ENCODE assay signal across 18 cellular contexts in genomic region chr13:101059803-101060202, GRCh38.
"Had no signal": no experiment of that assay in that cellular context is flagged by ENCODE, and none has a peak within 500 bp of the region (broad histone marks: within the 10 kb centered on the region; RNA-seq: fewer than 3 reads in every experiment).

No MANE protein-coding gene starts in this region.

- DNase-seq: activated CD4-positive, alpha-beta T cell treated with anti-CD3 and anti-CD28 coated beads, Interleukin-2, amount 10 ng/mL, durations not matched to agents 24 days and 14 days; activated CD4-positive, alpha-beta T cell treated with anti-CD3 and anti-CD28 coated beads, Interleukin-2, amount 50 U/mL, for 4 hours; activated CD8-positive, alpha-beta T cell treated with anti-CD3 and anti-CD28 coated beads, Interleukin-2, amount 10 ng/mL, durations not matched to agents 7 days and 5 days; activated gamma-delta T cell; activated naive CD4-positive, alpha-beta T cell treated with Interleukin-2 at 50 U/mL for 16 hours; activated naive CD8-positive, alpha-beta T cell treated with anti-CD3 and anti-CD28 coated beads, Interleukin-2, amount 10 ng/mL, durations not matched to agents 7 days and 5 days; activated T-cell treated with anti-CD3 and anti-CD28 coated beads, Interleukin-2, amount 50 U/mL, for 24 hours; amygdala; IMR-90; NCI-H1105; NCI-H1417 treated with DMSO at 0.1 percent for 48 hours; NCI-H187 treated with DMSO at 0.1 percent for 48 hours; NCI-H2081 treated with DMSO at 0.1 percent for 48 hours; NCI-H446; NCI-H510A treated with DMSO at 0.1 percent for 48 hours; NCI-H82; SHP77; SK-N-SH had no signal
